Comparison of ENCODE assay signal across 9 cellular contexts in genomic region chr5:113520429-113520828, GRCh38. TPM values are rescaled to one million over a fixed set of nuclear protein-coding genes. Genes with fewer than 3 reads are reported as not detected.
DNase-seq lines count a peak whose midpoint lies in the region; ATAC-seq, FAIRE-seq and TF ChIP-seq lines count a peak whose summit lies in the region.
"Had no signal": no experiment of that assay in that cellular context is flagged by ENCODE, and none has a peak within 500 bp of the region (broad histone marks: within the 10 kb centered on the region; RNA-seq: fewer than 3 reads in every experiment).

No MANE protein-coding gene starts in this region.

- no peaks in the 10 kb centered on the region for H3K9me3 ChIP-seq in CD4-positive, alpha-beta memory T cell (ENCODE audit: control insufficient read depth in 1 of 2, low read length in 2 of 2)
- H3K9me3 ChIP-seq in testis, result no peaks in the 10 kb centered on the region

- no peak for FAIRE-seq in HTR-8/SVneo (lab: Jason Lieb, UNC)

- no peak for TF ChIP-seq CTCF in testis (IDR thresholded peaks at IDR 0.05)

- H3K27me3 ChIP-seq in CD4-positive, alpha-beta memory T cell (ENCODE audit: insufficient read depth, low read length), result no peaks in the 10 kb centered on the region
- H3K27me3 ChIP-seq in testis, result no peaks in the 10 kb centered on the region

- POLR2A ChIA-PET in CD4-positive, alpha-beta memory T cell (lab: Charles Lee; ENCODE audit: partially characterized antibody), result no interaction called here

- DNase-seq in AG20443 (ENCODE audit: low spot score), result peak; percentile 38
- no peak for DNase-seq in DMS53 treated with DMSO at 0.1 percent for 48 hours (lab: John Stamatoyannopoulos, UW; ENCODE audit: unreplicated experiment)
- no peak for DNase-seq in CD4-positive, alpha-beta memory T cell
- no peak for DNase-seq in HTR-8/SVneo (ENCODE audit: insufficient read length, low spot score)
- DNase-seq in testis, result no peak
- DNase-seq: NCI-H146 had no signal

- no peaks in the 10 kb centered on the region for H3K27me3 Mint-ChIP-seq in activated T-helper 17 cell treated with anti-CD3 and anti-CD28 coated beads, Interleukin-2, amount 50 U/mL, for 72 hours
- H3K27me3 Mint-ChIP-seq in CD4-positive, alpha-beta memory T cell, result no peaks in the 10 kb centered on the region

- H3K36me3 Mint-ChIP-seq in activated T-helper 17 cell treated with anti-CD3 and anti-CD28 coated beads, Interleukin-2, amount 50 U/mL, for 72 hours (ENCODE audit: low read depth), result peaks cover 46% of the 10 kb centered on the region
- H3K36me3 Mint-ChIP-seq in CD4-positive, alpha-beta memory T cell, result peaks cover 17 to 26% of the 10 kb centered on the region in 2 donors

- H3K36me3 ChIP-seq in CD4-positive, alpha-beta memory T cell (ENCODE audit: insufficient read depth, low read length), result no peaks in the 10 kb centered on the region
- H3K36me3 ChIP-seq in testis (ENCODE audit: low read depth, missing control alignments), result no peaks in the 10 kb centered on the region

- peak overlapping the region; percentile 37 for H3K4me3 Mint-ChIP-seq in activated T-helper 17 cell treated with anti-CD3 and anti-CD28 coated beads, Interleukin-2, amount 50 U/mL, for 72 hours
- H3K4me3 Mint-ChIP-seq in CD4-positive, alpha-beta memory T cell, result no peak overlapping the region

- H3K4me3 ChIP-seq in CD4-positive, alpha-beta memory T cell (ENCODE audit: low read length in 2 of 2), result no peak overlapping the region
- H3K4me3 ChIP-seq in testis, result no peak overlapping the region

- CTCF ChIA-PET in CD4-positive, alpha-beta memory T cell (lab: Charles Lee; ENCODE audit: partially characterized antibody), result no interaction called here

- peak; percentile 69 for ATAC-seq in GM19023 (IDR thresholded peaks at IDR 0.05; ENCODE audit: unreplicated experiment)
- ATAC-seq in HG02981 (IDR thresholded peaks at IDR 0.05; ENCODE audit: unreplicated experiment), result peak; percentile 84
- ATAC-seq in activated T-helper 17 cell treated with anti-CD3 and anti-CD28 coated beads, Interleukin-2, amount 50 U/mL, for 72 hours (replicated peaks), result peak; percentile 96

- no peaks in the 10 kb centered on the region for H3K9me3 Mint-ChIP-seq in activated T-helper 17 cell treated with anti-CD3 and anti-CD28 coated beads, Interleukin-2, amount 50 U/mL, for 72 hours
- H3K9me3 Mint-ChIP-seq in CD4-positive, alpha-beta memory T cell, result no peaks in the 10 kb centered on the region

- H3K27ac Mint-ChIP-seq in activated T-helper 17 cell treated with anti-CD3 and anti-CD28 coated beads, Interleukin-2, amount 50 U/mL, for 72 hours, result peak overlapping the region; percentile 28
- H3K27ac Mint-ChIP-seq in CD4-positive, alpha-beta memory T cell, result no peak overlapping the region

- no peak for TF ChIP-seq POLR2A in testis (IDR thresholded peaks at IDR 0.05)

- H3K4me1 Mint-ChIP-seq in activated T-helper 17 cell treated with anti-CD3 and anti-CD28 coated beads, Interleukin-2, amount 50 U/mL, for 72 hours, result peaks cover 43% of the 10 kb centered on the region
- H3K4me1 Mint-ChIP-seq in CD4-positive, alpha-beta memory T cell, result peaks cover 44 to 80% (median 61%) of the 10 kb centered on the region in 4 donors

- H3K4me1 ChIP-seq in CD4-positive, alpha-beta memory T cell (ENCODE audit: insufficient read depth, low read length), result peaks cover 60% of the 10 kb centered on the region
- H3K4me1 ChIP-seq in testis, result peaks cover 2% of the 10 kb centered on the region

- intact Hi-C loops in CD4-positive, alpha-beta memory T cell (cut with micrococcal nuclease), result no loop called here
- intact Hi-C loops in testis (cut with DNase I; ENCODE audit: low total_unique reads), result no loop called here

- no peak overlapping the region for H3K27ac ChIP-seq in CD4-positive, alpha-beta memory T cell (ENCODE audit: low read depth, low read length)
- no peak overlapping the region for H3K27ac ChIP-seq in testis

RNA-seq across cellular contexts. Expression of gene YTHDC2, which starts 6.9 kb away (rescaled TPM):
- total RNA-seq in activated T-helper 17 cell treated with anti-CD3 and anti-CD28 coated beads, Interleukin-2, amount 50 U/mL, for 72 hours, result 10 to 100 TPM; 21.0 to 26.4 TPM
- 10 to 100 TPM; 42.8 to 46.4 TPM for total RNA-seq in CD4-positive, alpha-beta memory T cell
- polyA plus RNA-seq in CD4-positive, alpha-beta memory T cell, result 10 to 100 TPM in 1 of 2 donors, 1 to 10 TPM in 1; 7.7 to 12.1 TPM
- 10 to 100 TPM; 34.3 to 44.3 TPM for total RNA-seq in testis
- 29.1 TPM for polyA plus RNA-seq in testis (ENCODE audit: insufficient read depth, low read depth, low replicate concordance)

RNA-seq across cellular contexts. Expression of gene MCC, which starts 32.2 kb away (rescaled TPM):
- total RNA-seq in activated T-helper 17 cell treated with anti-CD3 and anti-CD28 coated beads, Interleukin-2, amount 50 U/mL, for 72 hours, result 1 to 10 TPM; 4.3 TPM
- 10 to 100 TPM; 11.2 to 12.1 TPM for total RNA-seq in CD4-positive, alpha-beta memory T cell
- 1 to 10 TPM in 1 of 2 donors, under 1 TPM in 1; 0.92 to 4.2 TPM for polyA plus RNA-seq in CD4-positive, alpha-beta memory T cell
- 10 to 100 TPM; 21.4 to 23.7 TPM for total RNA-seq in testis
- polyA plus RNA-seq in testis (ENCODE audit: insufficient read depth, low read depth, low replicate concordance), result 7.1 TPM
